In the genomic region with DNA sequence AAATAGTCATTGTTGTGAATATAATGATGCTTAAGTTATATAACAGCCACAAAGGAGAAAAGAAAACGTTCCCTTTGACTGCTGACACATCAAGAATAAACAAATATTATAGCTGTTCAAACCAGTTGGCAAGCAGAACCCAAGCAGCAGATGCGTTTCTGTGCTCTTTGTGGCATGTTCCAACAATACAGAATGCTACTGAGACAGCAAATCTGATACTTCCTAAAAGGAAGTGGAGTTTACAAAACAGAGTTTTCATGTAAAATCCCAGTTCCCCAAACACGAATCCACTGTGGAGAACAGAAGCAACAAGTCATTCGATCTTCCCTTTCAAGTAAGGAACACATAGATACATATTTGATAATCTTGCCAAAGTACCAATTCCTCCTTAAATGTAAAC, we compare ENCODE assay signal across 22 cellular contexts.
DNase-seq lines count a peak whose midpoint lies in the region; ATAC-seq, FAIRE-seq and TF ChIP-seq lines count a peak whose summit lies in the region.
"Had no signal": no experiment of that assay in that cellular context is flagged by ENCODE, and none has a peak within 500 bp of the region (broad histone marks: within the 10 kb centered on the region; RNA-seq: fewer than 3 reads in every experiment).

No MANE protein-coding gene starts in this region.

- FAIRE-seq in HTR-8/SVneo (lab: Jason Lieb, UNC): no peak

- H3K4me3 ChIP-seq in GM12865 (ENCODE audit: low read depth, low read length): no peak overlapping the region
- H3K4me3 ChIP-seq: GM23338, left lung, ovary, uterus had no signal

- ATAC-seq in GM19452 (IDR thresholded peaks at IDR 0.05; ENCODE audit: unreplicated experiment): no peak
- ATAC-seq: activated CD4-positive, CD25-positive, alpha-beta regulatory T cell treated with anti-CD3 and anti-CD28 coated beads, Interleukin-2, amount 50 U/mL, for 24 hours; left lung had no signal

- DNase-seq in GM12865 (ENCODE audit: low read depth) (peak; percentile 65), MV-4-11 (lab: John Stamatoyannopoulos, UW) (peak; percentile 31), dermis blood vessel endothelial cell (peak; percentile 45), pons (ENCODE audit: low spot score) (peak; percentile 90), HTR-8/SVneo (ENCODE audit: insufficient read length, low spot score) (no peak), KBM-7 (no peak), amniotic stem cell (lab: John Stamatoyannopoulos, UW) (no peak)
- DNase-seq: activated naive CD8-positive, alpha-beta T cell treated with anti-CD3 and anti-CD28 coated beads for 36 hours; Calu3; erythroblast; KG1; left lung; naive B cell; NCI-H1092 treated with DMSO at 0.1 percent for 48 hours; NCI-H2081 treated with DMSO at 0.1 percent for 48 hours; ovary; SK-N-SH; stimulated activated CD4-positive, alpha-beta T cell treated with anti-CD3 and anti-CD28 coated beads, Interleukin-1b, Interleukin-23, amount 100 ng/mL, for 48 hours; uterus had no signal

- TF ChIP-seq CTCF in GM12865 (IDR thresholded peaks at IDR 0.05; ENCODE audit: insufficient read depth, low read depth, low read length, missing control alignments): no peak

- in situ Hi-C loops in KBM-7 (cut with MboI; ENCODE audit: low pct_unique_long_range_greater_than_20kb, low sequenced_read_pairs): no loop called here

Comparison
In these comparisons a context has a peak if more than half of its experiments do, and no peak if none do; other contexts are left out.
1. DNase-seq: peak in GM12865 (single experiment), MV-4-11 (single experiment), dermis blood vessel endothelial cell (single experiment) and pons (single experiment); none in HTR-8/SVneo (single experiment), KBM-7 (single experiment) and amniotic stem cell (single experiment).